7 cellular contexts compared by ENCODE assay signal in the genomic region with DNA sequence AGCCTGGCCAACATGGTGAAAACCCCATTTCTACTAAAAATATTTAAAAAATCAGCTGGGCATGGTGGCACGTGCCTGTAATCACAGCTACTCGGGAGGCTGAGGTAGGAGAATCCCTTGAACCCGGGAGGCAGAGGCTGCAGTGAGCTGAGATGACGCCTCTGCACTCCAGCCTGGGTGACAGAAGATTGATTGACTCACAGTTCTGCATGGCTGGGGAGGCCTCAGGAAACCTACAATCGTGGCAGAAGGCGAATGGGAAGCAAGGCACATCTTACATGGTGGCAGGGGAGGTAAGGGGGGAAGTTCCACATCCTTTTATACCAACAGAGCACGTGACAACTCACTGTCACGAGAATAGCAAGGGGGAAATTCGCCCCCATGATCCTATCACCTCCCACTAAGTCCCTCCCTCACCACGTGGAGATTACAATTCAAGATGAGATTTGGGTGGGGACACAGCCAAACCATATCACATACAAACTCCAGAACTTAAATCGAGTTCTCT. TPM values are rescaled to one million over a fixed set of nuclear protein-coding genes. Genes with fewer than 3 reads are reported as not detected.
"Had no signal": no experiment of that assay in that cellular context is flagged by ENCODE, and none has a peak within 500 bp of the region (broad histone marks: within the 10 kb centered on the region; RNA-seq: fewer than 3 reads in every experiment).

No MANE protein-coding gene starts in this region.

RNA-seq across cellular contexts. Expression of a gene that starts 50.6 kb away (rescaled TPM):
- total RNA-seq: activated CD8-positive, alpha-beta memory T cell treated with anti-CD3 and anti-CD28 coated beads, Interleukin-2, amount 10 ng/mL, durations not matched to agents 7 days and 5 days; activated naive CD4-positive, alpha-beta T cell treated with anti-CD3 and anti-CD28 coated beads, Interleukin-2, amount 50 U/mL, for 72 hours; activated T-helper 1 cell treated with anti-CD3 and anti-CD28 coated beads, Interleukin-12 subunit alpha, Interleukin-12 subunit beta, Interleukin-2, Interleukin-4 antibody, amounts not matched to agents 30 ng/mL and 10 ng/mL and 1 ng/mL, durations not matched to agents 14 hours and 24 hours and 36 hours; astrocyte; LHCN-M2; M059J; RPMI7951 had no signal
